15 cellular contexts compared by ENCODE assay signal in the genomic region with DNA sequence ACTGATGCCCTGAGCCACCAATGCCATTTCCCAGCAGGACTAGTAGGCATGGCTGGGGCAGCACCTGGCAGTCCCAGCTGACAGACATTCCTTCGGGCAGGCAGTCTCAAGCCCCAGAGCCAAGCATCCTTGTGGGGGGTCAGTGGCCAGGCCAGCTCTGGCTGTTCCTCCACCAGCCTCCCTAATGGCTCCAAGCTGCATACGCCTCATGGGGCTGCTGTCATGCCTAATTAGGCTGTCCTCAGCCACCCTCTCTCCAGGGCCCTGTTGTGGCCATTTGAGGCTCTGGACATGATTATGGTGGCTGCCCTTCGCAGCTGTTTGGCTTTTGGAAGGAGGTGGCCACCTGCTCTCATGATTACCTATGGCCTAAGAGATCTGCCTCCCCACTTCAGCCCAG.
"Had no signal": no experiment of that assay in that cellular context is flagged by ENCODE, and none has a peak within 500 bp of the region (broad histone marks: within the 10 kb centered on the region; RNA-seq: fewer than 3 reads in every experiment).

No MANE protein-coding gene starts in this region.

- ATAC-seq: gastrocnemius medialis, heart left ventricle, left lobe of liver, natural killer cell, sciatic nerve had no signal

- DNase-seq: cortex of kidney; gastrocnemius medialis; heart left ventricle; kidney; natural killer cell; stimulated activated CD4-positive, alpha-beta T cell treated with anti-CD3 and anti-CD28 coated beads, Interleukin-12 subunit alpha, Interleukin-12 subunit beta, amount 100 ng/mL, for 4 hours; stimulated activated CD4-positive, alpha-beta T cell treated with anti-CD3 and anti-CD28 coated beads, Interleukin-1b, Interleukin-23, amount 100 ng/mL, for 48 hours; stimulated activated CD4-positive, alpha-beta T cell treated with anti-CD3 and anti-CD28 coated beads, Interleukin-4, amount 100 ng/mL, for 1 hour; stimulated activated CD8-positive, alpha-beta memory T cell treated with anti-CD3 and anti-CD28 coated beads, Interleukin-4, amount 100 ng/mL, for 48 hours; stimulated activated naive CD4-positive, alpha-beta T cell; stomach; thyroid gland; trophoblast cell had no signal
